In the genomic region with DNA sequence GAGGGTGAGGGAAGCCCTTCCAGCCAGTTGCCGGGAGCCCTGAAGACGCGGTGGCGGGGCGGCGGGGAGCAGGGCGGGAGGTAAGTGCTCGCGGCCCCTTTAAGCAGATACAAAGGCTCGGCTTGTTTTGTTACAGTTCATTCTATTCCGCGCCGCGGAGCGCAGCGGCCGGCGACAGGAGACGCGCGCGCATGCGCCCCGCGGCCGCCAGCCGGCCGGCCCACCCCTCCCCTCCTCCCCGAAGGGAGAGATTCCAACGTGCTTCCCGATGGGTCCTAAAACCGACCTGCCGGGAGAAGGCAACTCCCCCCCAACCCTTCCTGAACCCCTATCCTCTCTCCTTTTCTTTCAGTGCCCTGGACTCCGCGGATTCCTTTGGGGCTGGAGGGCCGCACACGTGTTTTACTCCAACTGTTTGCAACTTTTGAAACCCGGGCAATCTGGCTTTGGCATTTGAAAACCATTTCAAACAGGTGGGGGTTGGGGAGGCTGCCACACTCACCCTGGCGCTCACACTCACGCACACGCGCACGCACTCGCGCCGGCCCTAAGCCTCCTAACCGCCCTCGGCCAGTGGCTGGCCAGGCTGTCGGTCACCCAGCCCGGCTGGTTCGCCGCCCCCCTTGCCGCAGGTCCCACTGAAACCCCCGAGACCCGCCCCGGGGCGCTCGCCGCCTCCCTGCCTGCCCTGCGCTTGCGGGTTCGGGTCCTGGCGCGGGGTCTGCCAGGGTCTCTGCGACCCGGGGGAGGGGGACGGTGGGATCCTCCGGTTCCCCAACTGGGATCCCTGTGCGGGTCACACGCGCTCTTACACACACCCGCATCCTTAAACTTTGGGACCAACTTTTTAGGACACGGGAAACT, we compare ENCODE assay signal across 8 cellular contexts. TPM values are rescaled to one million over a fixed set of nuclear protein-coding genes. Genes with fewer than 3 reads are reported as not detected.
A peak's percentile ranks its signal among the peaks of the same experiment; 100 is the strongest.
DNase-seq lines count a peak whose midpoint lies in the region; ATAC-seq lines count a peak whose summit lies in the region.

Gene MAGI1 (minus strand): TSS at position 193 of the 864 bp plus-strand sequence. CDS start 610 bp downstream, outside the sequence.

- DNase-seq in activated naive CD4-positive, alpha-beta T cell treated with anti-CD3 and anti-CD28 coated beads, Interleukin-2, amount 10 ng/mL, durations not matched to agents 7 days and 5 days = peak; percentile 48
- DNase-seq in activated naive CD4-positive, alpha-beta T cell treated with Interleukin-2 at 50 U/mL for 16 hours = no peak
- peak; percentile 56 for DNase-seq in NCI-H128 (lab: John Stamatoyannopoulos, UW; ENCODE audit: unreplicated experiment)
- DNase-seq in SW480 (ENCODE audit: low spot score) = peak; percentile 96
- DNase-seq in dermis blood vessel endothelial cell = peak; percentile 96
- peak; percentile 94 for DNase-seq in left lobe of liver (ENCODE audit: low spot score)
- DNase-seq in stimulated activated CD4-positive, alpha-beta T cell treated with anti-CD3 and anti-CD28 coated beads, Interleukin-2, amount 100 ng/mL, for 24 hours = peak; percentile 22 to 55

- no peaks in the 10 kb centered on the region for H3K36me3 Mint-ChIP-seq in activated naive CD4-positive, alpha-beta T cell treated with anti-CD3 and anti-CD28 coated beads, Interleukin-2, amount 10 ng/mL, durations not matched to agents 7 days and 5 days

- CTCF ChIA-PET in activated naive CD4-positive, alpha-beta T cell treated with anti-CD3 and anti-CD28 coated beads, Interleukin-2, amount 10 ng/mL, durations not matched to agents 7 days and 5 days (lab: Charles Lee) = no interaction called here

- peak within 1 kb of the TSS; percentile 82 for H3K4me3 Mint-ChIP-seq in activated naive CD4-positive, alpha-beta T cell treated with anti-CD3 and anti-CD28 coated beads, Interleukin-2, amount 10 ng/mL, durations not matched to agents 7 days and 5 days

- H3K27me3 Mint-ChIP-seq in activated naive CD4-positive, alpha-beta T cell treated with anti-CD3 and anti-CD28 coated beads, Interleukin-2, amount 10 ng/mL, durations not matched to agents 7 days and 5 days = peaks cover 62% of the 10 kb centered on the region

- ATAC-seq in HG02798 (IDR thresholded peaks at IDR 0.05; ENCODE audit: poor library complexity, unreplicated experiment) (peak; percentile 79), left lobe of liver (peak; percentile 80)

- peaks cover 9% of the 10 kb centered on the region for H3K4me1 Mint-ChIP-seq in activated naive CD4-positive, alpha-beta T cell treated with anti-CD3 and anti-CD28 coated beads, Interleukin-2, amount 10 ng/mL, durations not matched to agents 7 days and 5 days

- no peak within 1 kb of the TSS for H3K27ac Mint-ChIP-seq in activated naive CD4-positive, alpha-beta T cell treated with anti-CD3 and anti-CD28 coated beads, Interleukin-2, amount 10 ng/mL, durations not matched to agents 7 days and 5 days

- H3K9me3 Mint-ChIP-seq in activated naive CD4-positive, alpha-beta T cell treated with anti-CD3 and anti-CD28 coated beads, Interleukin-2, amount 10 ng/mL, durations not matched to agents 7 days and 5 days = no peaks in the 10 kb centered on the region

RNA-seq across cellular contexts. Expression of gene MAGI1, which starts in this region (rescaled TPM):
- total RNA-seq in dermis blood vessel endothelial cell = 101 and 106 TPM in 2 replicates
- total RNA-seq in left lobe of liver = 28.3 TPM
